21 cellular contexts compared by ENCODE assay signal in the genomic region with DNA sequence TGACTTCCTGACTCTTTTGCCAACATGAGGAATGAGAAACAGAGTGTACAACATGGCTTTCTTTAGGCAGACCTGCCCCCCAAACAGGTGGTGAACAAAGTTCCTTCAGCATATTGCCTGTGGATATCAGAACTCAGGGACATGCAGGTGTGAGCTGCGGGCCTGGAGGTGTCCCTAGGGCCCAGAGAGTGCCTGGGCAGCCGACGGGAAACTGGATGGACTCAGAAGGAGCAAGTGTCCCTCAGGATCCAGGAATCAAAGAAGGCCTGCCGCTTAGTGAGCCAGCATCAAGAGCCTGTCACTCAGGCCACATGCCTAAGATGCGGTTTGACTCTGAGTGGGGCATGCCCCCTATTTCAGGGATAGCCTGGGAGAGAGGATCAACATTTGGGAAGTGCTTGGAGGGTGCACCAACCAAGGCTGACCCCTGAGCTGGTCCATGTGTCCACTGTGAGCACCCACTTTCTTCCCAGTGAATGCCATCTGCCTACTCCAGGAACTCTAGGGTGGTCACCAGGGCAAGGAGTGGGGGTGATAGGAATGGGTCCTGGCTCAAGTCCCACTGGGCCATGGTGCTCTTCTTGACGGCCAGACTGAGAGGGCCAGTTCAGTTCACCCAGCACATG.
"Had no signal": no experiment of that assay in that cellular context is flagged by ENCODE, and none has a peak within 500 bp of the region (broad histone marks: within the 10 kb centered on the region; RNA-seq: fewer than 3 reads in every experiment).

No MANE protein-coding gene starts in this region.

- H3K27ac ChIP-seq: foreskin keratinocyte, psoas muscle, vagina had no signal

- H3K4me1 Mint-ChIP-seq: activated naive CD4-positive, alpha-beta T cell treated with anti-CD3 and anti-CD28 coated beads, Interleukin-2, amount 50 U/mL, for 24 hours had no signal

- H3K36me3 Mint-ChIP-seq: activated naive CD4-positive, alpha-beta T cell treated with anti-CD3 and anti-CD28 coated beads, Interleukin-2, amount 50 U/mL, for 24 hours; naive thymus-derived CD4-positive, alpha-beta T cell had no signal

- H3K27me3 Mint-ChIP-seq: activated naive CD4-positive, alpha-beta T cell treated with anti-CD3 and anti-CD28 coated beads, Interleukin-2, amount 50 U/mL, for 24 hours had no signal

- H3K9me3 Mint-ChIP-seq: activated CD8-positive, alpha-beta T cell treated with anti-CD3 and anti-CD28 coated beads for 36 hours; activated naive CD4-positive, alpha-beta T cell treated with anti-CD3 and anti-CD28 coated beads, Interleukin-2, amount 50 U/mL, for 24 hours; dendritic cell treated with granulocyte-macrophage colony-stimulating factor and Interleukin-4, amounts not matched to agents 40 ng/mL and 50 ng/mL, for 4 days; naive thymus-derived CD4-positive, alpha-beta T cell had no signal

- DNase-seq: activated CD4-positive, alpha-beta T cell treated with anti-CD3 and anti-CD28 coated beads for 1 hour; activated CD8-positive, alpha-beta T cell treated with anti-CD3 and anti-CD28 coated beads for 36 hours; activated effector memory CD4-positive, alpha-beta T cell treated with anti-CD3 and anti-CD28 coated beads, Interleukin-2, amount 50 U/mL, for 16 hours; activated T-cell treated with anti-CD3 and anti-CD28 coated beads, Interleukin-2, amount 50 U/mL, for 48 hours; adrenal gland; central memory CD4-positive, alpha-beta T cell; effector memory CD4-positive, alpha-beta T cell; foreskin keratinocyte; head of caudate nucleus; mucosa of descending colon; naive thymus-derived CD4-positive, alpha-beta T cell; psoas muscle; stimulated activated CD4-positive, alpha-beta T cell treated with anti-CD3 and anti-CD28 coated beads, Interleukin-12 subunit alpha, Interleukin-12 subunit beta, amount 100 ng/mL, for 4 hours; stimulated activated CD4-positive, alpha-beta T cell treated with anti-CD3 and anti-CD28 coated beads, Interleukin-2, amount 100 ng/mL, for 24 hours; stomach; T-helper 1 cell; T1000 had no signal

- H3K27me3 ChIP-seq: adrenal gland, foreskin keratinocyte, stomach, vagina had no signal

- H3K9me3 ChIP-seq: adrenal gland, mucosa of descending colon, psoas muscle, stomach, vagina had no signal

- H3K4me3 Mint-ChIP-seq: activated CD8-positive, alpha-beta T cell treated with anti-CD3 and anti-CD28 coated beads for 36 hours; activated naive CD4-positive, alpha-beta T cell treated with anti-CD3 and anti-CD28 coated beads, Interleukin-2, amount 50 U/mL, for 24 hours; dendritic cell treated with granulocyte-macrophage colony-stimulating factor and Interleukin-4, amounts not matched to agents 40 ng/mL and 50 ng/mL, for 4 days; naive thymus-derived CD4-positive, alpha-beta T cell had no signal

- H3K27ac Mint-ChIP-seq: activated CD8-positive, alpha-beta T cell treated with anti-CD3 and anti-CD28 coated beads for 36 hours; activated naive CD4-positive, alpha-beta T cell treated with anti-CD3 and anti-CD28 coated beads, Interleukin-2, amount 50 U/mL, for 24 hours; dendritic cell treated with granulocyte-macrophage colony-stimulating factor and Interleukin-4, amounts not matched to agents 40 ng/mL and 50 ng/mL, for 4 days; naive thymus-derived CD4-positive, alpha-beta T cell had no signal

- H3K36me3 ChIP-seq: adrenal gland, stomach, vagina had no signal

- H3K4me1 ChIP-seq: psoas muscle had no signal

- H3K4me3 ChIP-seq: adrenal gland, mucosa of descending colon, psoas muscle, stomach, vagina had no signal

- ATAC-seq: activated CD8-positive, alpha-beta T cell treated with anti-CD3 and anti-CD28 coated beads for 36 hours; foreskin keratinocyte; mucosa of descending colon; naive thymus-derived CD4-positive, alpha-beta T cell; SK-N-SH treated with all-trans-retinoic acid at 6 μM for 48 hours had no signal
